In genomic region chr15:70741677-70742293, GRCh38 we compare ENCODE assay signal across 10 cellular contexts. TPM values are rescaled to one million over a fixed set of nuclear protein-coding genes. Genes with fewer than 3 reads are reported as not detected.
A peak's percentile ranks its signal among the peaks of the same experiment; 100 is the strongest.
DNase-seq lines count a peak whose midpoint lies in the region; ATAC-seq and TF ChIP-seq lines count a peak whose summit lies in the region.
"Had no signal": no experiment of that assay in that cellular context is flagged by ENCODE, and none has a peak within 500 bp of the region (broad histone marks: within the 10 kb centered on the region; RNA-seq: fewer than 3 reads in every experiment).

No MANE protein-coding gene starts in this region.

- TF ChIP-seq POLR2A in stomach (IDR thresholded peaks at IDR 0.05) = no peak

- H3K27ac Mint-ChIP-seq in activated CD4-positive, alpha-beta memory T cell treated with anti-CD3 and anti-CD28 coated beads, Interleukin-2, amount 10 ng/mL, durations not matched to agents 7 days and 5 days = no peak overlapping the region
- H3K27ac Mint-ChIP-seq: activated B cell treated with CpG ODN at 0.5 μM for 24 hours had no signal

- POLR2A ChIA-PET in activated CD4-positive, alpha-beta memory T cell treated with anti-CD3 and anti-CD28 coated beads, Interleukin-2, amount 10 ng/mL, durations not matched to agents 7 days and 5 days (lab: Charles Lee) = no interaction called here

- WGBS in stomach, 5 donors = 32 to 58% (median 36%) methylated on average over 2 of the region's 2 CpGs

- no peaks in the 10 kb centered on the region for H3K27me3 ChIP-seq in SJCRH30
- no peaks in the 10 kb centered on the region for H3K27me3 ChIP-seq in foreskin keratinocyte
- no peaks in the 10 kb centered on the region for H3K27me3 ChIP-seq in stomach
- H3K27me3 ChIP-seq: brain microvascular endothelial cell had no signal

- H3K36me3 ChIP-seq in SJCRH30 (no peaks in the 10 kb centered on the region; the same call in 1 of the 2 replicates), stomach (no peaks in the 10 kb centered on the region)

- H3K9me3 Mint-ChIP-seq in activated CD4-positive, alpha-beta memory T cell treated with anti-CD3 and anti-CD28 coated beads, Interleukin-2, amount 10 ng/mL, durations not matched to agents 7 days and 5 days = no peaks in the 10 kb centered on the region
- H3K9me3 Mint-ChIP-seq: activated B cell treated with CpG ODN at 0.5 μM for 24 hours had no signal

- H3K9me3 ChIP-seq in SJCRH30 (replicated peaks) = no peaks in the 10 kb centered on the region
- no peaks in the 10 kb centered on the region for H3K9me3 ChIP-seq in stomach

- peaks cover 19% of the 10 kb centered on the region for H3K27me3 Mint-ChIP-seq in activated CD4-positive, alpha-beta memory T cell treated with anti-CD3 and anti-CD28 coated beads, Interleukin-2, amount 10 ng/mL, durations not matched to agents 7 days and 5 days
- H3K27me3 Mint-ChIP-seq: activated B cell treated with CpG ODN at 0.5 μM for 24 hours had no signal

- peak; percentile 66 for ATAC-seq in foreskin keratinocyte

- H3K36me3 Mint-ChIP-seq in activated CD4-positive, alpha-beta memory T cell treated with anti-CD3 and anti-CD28 coated beads, Interleukin-2, amount 10 ng/mL, durations not matched to agents 7 days and 5 days (ENCODE audit: low read depth) = no peaks in the 10 kb centered on the region

- H3K4me3 ChIP-seq in SJCRH30 (no peak overlapping the region), stomach (no peak overlapping the region)

- TF ChIP-seq CTCF in foreskin keratinocyte (conservative IDR thresholded peaks at IDR 0.05) (no peak), stomach (IDR thresholded peaks at IDR 0.05) (no peak)

- CTCF ChIA-PET in activated CD4-positive, alpha-beta memory T cell treated with anti-CD3 and anti-CD28 coated beads, Interleukin-2, amount 10 ng/mL, durations not matched to agents 7 days and 5 days (lab: Charles Lee) = no interaction called here

- no peak for TF ChIP-seq EP300 in stomach (IDR thresholded peaks at IDR 0.05)

- DNase-seq in HT1080 (ENCODE audit: low read depth) (peak; percentile 68), SJCRH30 (peak in 1 of 2 experiments; percentile 64), foreskin keratinocyte (peak; percentile 41 to 64), stomach (no peak), NCI-H1694 (lab: John Stamatoyannopoulos, UW) (no peak), NCI-H128 (lab: John Stamatoyannopoulos, UW; ENCODE audit: unreplicated experiment) (no peak)
- no peak for DNase-seq in activated naive CD4-positive, alpha-beta T cell treated with Interleukin-2 at 50 U/mL for 16 hours
- no peak for DNase-seq in activated CD4-positive, alpha-beta memory T cell treated with anti-CD3 and anti-CD28 coated beads, Interleukin-2, amount 10 ng/mL, durations not matched to agents 7 days and 5 days
- DNase-seq: activated B cell treated with CpG ODN at 0.5 μM for 24 hours had no signal

- intact Hi-C loops in stomach (cut with DNase I; ENCODE audit: low total_unique reads) = no loop called here

- peaks cover 30% of the 10 kb centered on the region for H3K4me1 ChIP-seq in SJCRH30
- H3K4me1 ChIP-seq in foreskin keratinocyte = peaks cover 22% of the 10 kb centered on the region
- peaks cover 25 to 35% (median 30%) of the 10 kb centered on the region in 4 donors for H3K4me1 ChIP-seq in stomach

- no peak overlapping the region for H3K4me3 Mint-ChIP-seq in activated CD4-positive, alpha-beta memory T cell treated with anti-CD3 and anti-CD28 coated beads, Interleukin-2, amount 10 ng/mL, durations not matched to agents 7 days and 5 days
- H3K4me3 Mint-ChIP-seq: activated B cell treated with CpG ODN at 0.5 μM for 24 hours had no signal

- peak overlapping the region; percentile 10 for H3K27ac ChIP-seq in SJCRH30
- no peak overlapping the region for H3K27ac ChIP-seq in foreskin keratinocyte
- peak overlapping the region in 4 of 5 donors; percentile 71 to 79 (median 78) for H3K27ac ChIP-seq in stomach

- H3K4me1 Mint-ChIP-seq in activated CD4-positive, alpha-beta memory T cell treated with anti-CD3 and anti-CD28 coated beads, Interleukin-2, amount 10 ng/mL, durations not matched to agents 7 days and 5 days = no peaks in the 10 kb centered on the region

RNA-seq across cellular contexts. Expression of gene UACA, which starts 21.6 kb away (rescaled TPM):
- total RNA-seq in HT1080 (2014; rRNA removed; shearing (Covaris generic)) = 38.9 and 56.1 TPM in 2 replicates
- 30.4 and 40.3 TPM in 2 replicates for polyA plus RNA-seq in HT1080 (2015; cell fraction: cytosol; rRNA removed)
- polyA plus RNA-seq in HT1080 (2015; cell fraction: nucleus; rRNA removed) = 211 and 226 TPM in 2 replicates
- 30.3 and 47.1 TPM in 2 replicates for total RNA-seq in SJCRH30 (2014; rRNA removed; shearing (Covaris generic))
- total RNA-seq in foreskin keratinocyte (45.8 and 46.1 TPM in 2 replicates), stomach (100 to 1,000 TPM in 1 of 5 donors, 10 to 100 TPM in 3, 1 to 10 TPM in 1; 4.9 to 135 (median 48.1) TPM)
- polyA plus RNA-seq in foreskin keratinocyte (28.6 and 29.0 TPM in 2 replicates), stomach (10 to 100 TPM; 24.7 to 34.3 (median 29.0) TPM)
- total RNA-seq in activated CD4-positive, alpha-beta memory T cell treated with anti-CD3 and anti-CD28 coated beads, Interleukin-2, amount 10 ng/mL, durations not matched to agents 7 days and 5 days = 1 to 10 TPM in 1 of 2 experiments, under 1 TPM in 1; 0.58 to 1.3 TPM

Comparison
In these comparisons a context has a peak if more than half of its experiments do, and no peak if none do; other contexts are left out.
1. DNase-seq: peak in HT1080 (single experiment) and foreskin keratinocyte (2 of 2); none in stomach (single experiment), activated naive CD4-positive, alpha-beta T cell treated with Interleukin-2 at 50 U/mL for 16 hours (single experiment), NCI-H1694 (single experiment), activated CD4-positive, alpha-beta memory T cell treated with anti-CD3 and anti-CD28 coated beads, Interleukin-2, amount 10 ng/mL, durations not matched to agents 7 days and 5 days (single experiment) and NCI-H128 (single experiment).